10 cellular contexts compared by ENCODE assay signal in the genomic region with DNA sequence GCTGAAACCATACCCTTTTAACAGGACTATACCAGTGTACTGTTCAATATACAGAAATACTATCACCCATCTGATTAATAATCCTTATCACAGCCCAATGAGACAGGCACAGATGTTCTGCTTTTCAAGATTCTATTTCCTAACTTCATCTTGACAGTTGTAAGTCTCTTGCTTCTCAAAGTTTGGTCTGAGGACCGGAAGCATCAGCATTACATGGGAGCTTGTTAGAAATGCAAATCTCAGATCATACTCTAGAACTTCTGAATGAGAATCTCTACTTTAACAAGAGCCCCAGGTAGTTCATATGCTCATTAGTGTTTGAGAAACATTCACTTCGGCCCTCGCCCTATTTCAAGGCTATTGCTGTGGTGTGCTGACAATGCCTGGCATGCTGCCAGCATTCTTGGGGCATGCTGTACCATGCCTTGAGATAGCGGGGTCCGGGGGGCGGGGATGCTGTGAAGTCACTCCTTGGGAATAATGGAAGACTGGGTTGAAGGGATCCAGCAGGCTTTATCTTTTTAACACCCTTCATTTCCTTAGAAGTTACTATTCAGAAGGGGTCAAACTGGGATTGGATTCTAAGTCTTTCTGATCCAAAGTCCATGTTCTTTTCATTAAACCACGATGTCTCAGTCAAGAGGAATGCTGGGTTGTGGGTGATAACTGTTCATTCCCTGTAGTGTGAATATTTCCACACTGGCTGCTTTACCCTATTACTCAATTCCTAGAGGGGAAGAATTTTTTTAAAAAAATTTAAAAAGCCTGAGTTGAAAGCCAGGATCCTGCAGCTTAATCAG.
DNase-seq lines count a peak whose midpoint lies in the region; ATAC-seq and TF ChIP-seq lines count a peak whose summit lies in the region.
"Had no signal": no experiment of that assay in that cellular context is flagged by ENCODE, and none has a peak within 500 bp of the region (broad histone marks: within the 10 kb centered on the region; RNA-seq: fewer than 3 reads in every experiment).

No MANE protein-coding gene starts in this region.

- H4K20me1 ChIP-seq in OCI-LY7 (ENCODE audit: insufficient read depth, low read length): no peaks in the 10 kb centered on the region
- H4K20me1 ChIP-seq in fibroblast of lung (ENCODE audit: control insufficient read depth, extremely low read depth, insufficient read depth, low read length): peaks cover 2% of the 10 kb centered on the region

- no peaks in the 10 kb centered on the region for H3K9me2 ChIP-seq in OCI-LY7 (ENCODE audit: insufficient read depth, low read length)

- H3K4me3 Mint-ChIP-seq in Caco-2 (ENCODE audit: unreplicated experiment): peak overlapping the region; percentile 34
- H3K4me3 Mint-ChIP-seq in osteocyte (ENCODE audit: unreplicated experiment): peak overlapping the region; percentile 52
- H3K4me3 Mint-ChIP-seq in CD8-positive, alpha-beta T cell: no peak overlapping the region

- H3K9ac ChIP-seq in fibroblast of lung (ENCODE audit: insufficient read depth, low read length): no peak overlapping the region

- peaks cover 38% of the 10 kb centered on the region for H3K4me1 ChIP-seq in Caco-2
- peaks cover 16% of the 10 kb centered on the region for H3K4me1 ChIP-seq in OCI-LY7 (ENCODE audit: insufficient read depth, low read length, poor library complexity, severe bottlenecking)
- peaks cover 8% of the 10 kb centered on the region for H3K4me1 ChIP-seq in fibroblast of lung (ENCODE audit: control insufficient read depth, extremely low read depth, insufficient read depth, low read length)
- no peaks in the 10 kb centered on the region for H3K4me1 ChIP-seq in CD8-positive, alpha-beta T cell (ENCODE audit: insufficient read depth, low read length)

- TF ChIP-seq CTCF in Caco-2 (IDR thresholded peaks at IDR 0.05; ENCODE audit: insufficient read depth in 1 of 2, low read depth in 1 of 2, low read length in 1 of 2, severe bottlenecking in 1 of 2, unreplicated experiment in 1 of 2) (no peak), OCI-LY7 (conservative IDR thresholded peaks at IDR 0.05; ENCODE audit: low read length) (no peak), fibroblast of lung (conservative IDR thresholded peaks at IDR 0.05 in 1 of 2, IDR thresholded peaks at IDR 0.05 in 1 of 2; ENCODE audit: low read depth in 1 of 2, low read length in 2 of 2) (no peak), osteocyte (IDR thresholded peaks at IDR 0.05) (no peak), GM20000 (IDR thresholded peaks at IDR 0.05; ENCODE audit: extremely low read depth, missing control alignments) (no peak)
- TF ChIP-seq CTCF in CD8-positive, alpha-beta T cell (IDR thresholded peaks at IDR 0.05): no peak

- H3K36me3 ChIP-seq in Caco-2 (ENCODE audit: control insufficient read depth, insufficient read depth, low read length): peaks cover 1% of the 10 kb centered on the region; the same call in 1 of the 2 replicates
- no peaks in the 10 kb centered on the region for H3K36me3 ChIP-seq in OCI-LY7 (ENCODE audit: insufficient read depth, low read length)
- H3K36me3 ChIP-seq in fibroblast of lung (ENCODE audit: control insufficient read depth, insufficient read depth, low read length): no peaks in the 10 kb centered on the region
- H3K36me3 ChIP-seq in CD8-positive, alpha-beta T cell (ENCODE audit: insufficient read depth, low read length): no peaks in the 10 kb centered on the region

- POLR2A ChIA-PET in Caco-2 (lab: Charles Lee) (no interaction called here), OCI-LY7 (lab: Charles Lee) (interaction anchor here (0.7 to 0.8 kb wide), 2 partner anchors 14 to 345 kb away, joined by 3 read pairs; no protein-coding TSS in a partner anchor)
- POLR2A ChIA-PET in CD8-positive, alpha-beta T cell (lab: Charles Lee): no interaction called here

- H3K79me2 ChIP-seq in OCI-LY7 (ENCODE audit: insufficient read depth, low read depth, low read length): no peaks in the 10 kb centered on the region
- peaks cover 27% of the 10 kb centered on the region for H3K79me2 ChIP-seq in fibroblast of lung (ENCODE audit: control insufficient read depth, insufficient read depth, low read length)

- H3K9me3 Mint-ChIP-seq in Caco-2 (ENCODE audit: unreplicated experiment) (no peaks in the 10 kb centered on the region), osteocyte (ENCODE audit: unreplicated experiment) (no peaks in the 10 kb centered on the region)
- H3K9me3 Mint-ChIP-seq in CD8-positive, alpha-beta T cell: no peaks in the 10 kb centered on the region

- H3K27me3 ChIP-seq in Caco-2 (replicated peaks; ENCODE audit: control insufficient read depth, insufficient read depth, low read length) (no peaks in the 10 kb centered on the region), fibroblast of lung (ENCODE audit: control insufficient read depth, insufficient read depth, low read length) (no peaks in the 10 kb centered on the region)
- H3K27me3 ChIP-seq in CD8-positive, alpha-beta T cell (ENCODE audit: insufficient read depth, low read length): no peaks in the 10 kb centered on the region

- no peak for ATAC-seq in CD8-positive, alpha-beta T cell
- ATAC-seq: GM12878 had no signal

- H3K4me2 ChIP-seq in OCI-LY7 (ENCODE audit: low read length) (no peak overlapping the region), fibroblast of lung (ENCODE audit: extremely low read depth, insufficient read depth, low read length) (no peak overlapping the region)

- H3K4me3 ChIP-seq in Caco-2 (ENCODE audit: low read depth, low read length) (no peak overlapping the region), OCI-LY7 (ENCODE audit: low read depth, low read length, poor library complexity, severe bottlenecking) (no peak overlapping the region), fibroblast of lung (replicated peaks in 1 of 4; ENCODE audit: control extremely low read depth in 1 of 4, insufficient read depth in 1 of 4, low read depth in 3 of 4, low read length in 4 of 4) (no peak overlapping the region)
- no peak overlapping the region for H3K4me3 ChIP-seq in CD8-positive, alpha-beta T cell (ENCODE audit: low read depth, low read length)
- H3K4me3 ChIP-seq: GM12878 had no signal

- H3K27me3 Mint-ChIP-seq in Caco-2 (ENCODE audit: insufficient read depth, unreplicated experiment) (no peaks in the 10 kb centered on the region), osteocyte (ENCODE audit: unreplicated experiment) (no peaks in the 10 kb centered on the region)
- no peaks in the 10 kb centered on the region for H3K27me3 Mint-ChIP-seq in CD8-positive, alpha-beta T cell (ENCODE audit: low read depth)

- peaks cover 34% of the 10 kb centered on the region for H3K4me1 Mint-ChIP-seq in Caco-2 (ENCODE audit: low read depth, unreplicated experiment)
- H3K4me1 Mint-ChIP-seq in osteocyte (ENCODE audit: unreplicated experiment): peaks cover 49% of the 10 kb centered on the region
- peaks cover 13% of the 10 kb centered on the region for H3K4me1 Mint-ChIP-seq in CD8-positive, alpha-beta T cell (ENCODE audit: low read depth)

- CTCF ChIA-PET in Caco-2 (lab: Charles Lee) (no interaction called here), OCI-LY7 (lab: Charles Lee; ENCODE audit: unreplicated experiment) (no interaction called here)
- CTCF ChIA-PET in CD8-positive, alpha-beta T cell (lab: Charles Lee): interaction anchor here (1.4 kb wide), 1 partner anchor 601 kb away, joined by 5 read pairs; no protein-coding TSS in a partner anchor

- BruUV-seq in Caco-2 (replicated peaks; lab: Mats Ljungman, UMichigan): no TSS peak
- no TSS peak for BruUV-seq in OCI-LY7 (replicated peaks; lab: Mats Ljungman, UMichigan)

- H3K36me3 Mint-ChIP-seq in Caco-2 (ENCODE audit: insufficient read depth, unreplicated experiment): peaks cover 18% of the 10 kb centered on the region
- peaks cover 6% of the 10 kb centered on the region for H3K36me3 Mint-ChIP-seq in osteocyte (ENCODE audit: unreplicated experiment)
- peaks cover 4% of the 10 kb centered on the region for H3K36me3 Mint-ChIP-seq in CD8-positive, alpha-beta T cell

- no peak overlapping the region for H3K27ac ChIP-seq in OCI-LY7 (ENCODE audit: low read depth, low read length, poor library complexity, severe bottlenecking)
- H3K27ac ChIP-seq in fibroblast of lung (ENCODE audit: insufficient read depth, low read length): no peak overlapping the region
- H3K27ac ChIP-seq in CD8-positive, alpha-beta T cell (ENCODE audit: low read depth, low read length): no peak overlapping the region

- H2AFZ ChIP-seq in OCI-LY7 (ENCODE audit: low read length): no peak overlapping the region
- no peak overlapping the region for H2AFZ ChIP-seq in fibroblast of lung (ENCODE audit: low read length)

- intact Hi-C loops in Caco-2 (cut with micrococcal nuclease; ENCODE audit: unreplicated experiment): loop anchor here (2.0 kb wide), 1 partner anchor 66 kb away; no protein-coding TSS in a partner anchor
- intact Hi-C loops in OCI-LY7 (cut with micrococcal nuclease; ENCODE audit: unreplicated experiment): no loop called here
- intact Hi-C loops in CD8-positive, alpha-beta T cell (cut with DNase I, micrococcal nuclease): no loop called here

- H3K27ac Mint-ChIP-seq in Caco-2 (ENCODE audit: unreplicated experiment): peak overlapping the region; percentile 75
- H3K27ac Mint-ChIP-seq in osteocyte (ENCODE audit: unreplicated experiment): peak overlapping the region; percentile 89
- H3K27ac Mint-ChIP-seq in CD8-positive, alpha-beta T cell: no peak overlapping the region

- H3K9me3 ChIP-seq in Caco-2 (no peaks in the 10 kb centered on the region), OCI-LY7 (ENCODE audit: low read length) (no peaks in the 10 kb centered on the region), fibroblast of lung (ENCODE audit: control insufficient read depth, insufficient read depth, low read depth, low read length) (no peaks in the 10 kb centered on the region)
- no peaks in the 10 kb centered on the region for H3K9me3 ChIP-seq in CD8-positive, alpha-beta T cell (ENCODE audit: low read length)

- DNase-seq in Caco-2: peak; percentile 58 to 83
- DNase-seq in OCI-LY7 (ENCODE audit: low spot score): peak; percentile 21
- peak; percentile 93 to 97 for DNase-seq in fibroblast of lung (ENCODE audit: low read depth in 2 of 2)
- no peak for DNase-seq in osteocyte (ENCODE audit: extremely low spot score, unreplicated experiment)
- DNase-seq in GM20000 (ENCODE audit: low spot score): no peak
- DNase-seq in activated CD4-positive, CD25-positive, alpha-beta regulatory T cell treated with anti-CD3 and anti-CD28 coated beads, Interleukin-2, amount 50 U/mL, for 72 hours: no peak
- DNase-seq in CD8-positive, alpha-beta T cell: no peak
- DNase-seq in NCI-H1694 treated with DMSO at 0.1 percent for 48 hours (lab: John Stamatoyannopoulos, UW): no peak
- DNase-seq: stimulated activated CD4-positive, alpha-beta T cell treated with anti-CD3 and anti-CD28 coated beads, Interleukin-2, amount 100 ng/mL, for 48 hours had no signal

Comparison
In these comparisons a context has a peak if more than half of its experiments do, and no peak if none do; other contexts are left out.
1. DNase-seq: peak in Caco-2 (2 of 2), OCI-LY7 (single experiment) and fibroblast of lung (2 of 2); none in osteocyte (single experiment), GM20000 (single experiment), activated CD4-positive, CD25-positive, alpha-beta regulatory T cell treated with anti-CD3 and anti-CD28 coated beads, Interleukin-2, amount 50 U/mL, for 72 hours (single experiment), CD8-positive, alpha-beta T cell (0 of 7) and NCI-H1694 treated with DMSO at 0.1 percent for 48 hours (single experiment).